Comparison of ENCODE assay signal across 10 cellular contexts in the genomic region with DNA sequence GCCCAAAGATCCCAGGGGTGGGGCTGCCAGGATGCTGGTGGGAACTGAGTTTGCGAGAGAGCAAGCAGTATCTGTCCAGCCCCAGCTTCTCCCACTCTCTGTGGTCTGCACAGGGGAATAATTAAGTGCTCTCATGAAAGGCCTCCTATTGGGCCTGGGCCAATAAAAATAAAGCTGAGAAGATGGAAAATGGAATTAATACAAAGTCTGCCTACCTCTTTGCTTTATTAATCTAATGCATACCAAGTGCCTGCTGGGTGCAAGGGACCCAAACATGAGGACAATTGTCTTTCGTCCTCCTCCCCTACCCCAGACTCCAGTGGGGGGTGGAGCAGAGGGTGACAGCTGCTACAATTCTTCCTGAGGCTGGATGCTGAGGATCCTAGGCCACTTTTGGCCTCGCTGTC. TPM values are rescaled to one million over a fixed set of nuclear protein-coding genes. Genes with fewer than 3 reads are reported as not detected.
DNase-seq lines count a peak whose midpoint lies in the region; ATAC-seq, FAIRE-seq and TF ChIP-seq lines count a peak whose summit lies in the region.
"Had no signal": no experiment of that assay in that cellular context is flagged by ENCODE, and none has a peak within 500 bp of the region (broad histone marks: within the 10 kb centered on the region; RNA-seq: fewer than 3 reads in every experiment).

No MANE protein-coding gene starts in this region.

- no peaks in the 10 kb centered on the region for H3K9me3 Mint-ChIP-seq in CD8-positive, alpha-beta T cell
- no peaks in the 10 kb centered on the region for H3K9me3 Mint-ChIP-seq in astrocyte (ENCODE audit: unreplicated experiment)
- H3K9me3 Mint-ChIP-seq in natural killer cell: no peaks in the 10 kb centered on the region

- no peak for ATAC-seq in CD8-positive, alpha-beta T cell
- ATAC-seq in natural killer cell: no peak
- no peak for ATAC-seq in GM19452 (IDR thresholded peaks at IDR 0.05; ENCODE audit: unreplicated experiment)

- no peak overlapping the region for H3K4me3 ChIP-seq in CD8-positive, alpha-beta T cell (ENCODE audit: low read depth, low read length)
- H3K4me3 ChIP-seq in HEK293 (ENCODE audit: low read depth, low read length) (no peak overlapping the region), astrocyte (ENCODE audit: insufficient read depth, low read depth, low read length) (no peak overlapping the region)
- H3K4me3 ChIP-seq: prostate gland had no signal

- peak overlapping the region; percentile 20 for H3K9ac ChIP-seq in astrocyte (ENCODE audit: low read length)

- peaks cover 48% of the 10 kb centered on the region for H3K36me3 ChIP-seq in CD8-positive, alpha-beta T cell (ENCODE audit: insufficient read depth, low read length)
- peaks cover 27 to 72% of the 10 kb centered on the region in 2 experiments for H3K36me3 ChIP-seq in HEK293 (ENCODE audit: control insufficient read depth in 2 of 2, insufficient read depth in 1 of 2, low read length in 2 of 2)
- peaks cover 36% of the 10 kb centered on the region for H3K36me3 ChIP-seq in astrocyte (ENCODE audit: insufficient read depth, low read length)

- H3K4me1 Mint-ChIP-seq in CD8-positive, alpha-beta T cell (ENCODE audit: low read depth): peaks cover 66% of the 10 kb centered on the region
- H3K4me1 Mint-ChIP-seq in astrocyte (ENCODE audit: low read depth, unreplicated experiment) (peaks cover 28% of the 10 kb centered on the region), natural killer cell (peaks cover 56 to 74% of the 10 kb centered on the region in 2 donors)

- H3K27ac ChIP-seq in CD8-positive, alpha-beta T cell (ENCODE audit: low read depth, low read length): no peak overlapping the region
- peak overlapping the region; percentile 58; the same call in 1 of the 2 replicates for H3K27ac ChIP-seq in HEK293 (ENCODE audit: extremely low read depth, low read depth, low read length)
- H3K27ac ChIP-seq in astrocyte (ENCODE audit: low read depth, low read length): no peak overlapping the region
- H3K27ac ChIP-seq: prostate gland had no signal

- no peak for FAIRE-seq in astrocyte (lab: Jason Lieb, UNC)

- peaks cover 90% of the 10 kb centered on the region for H3K79me2 ChIP-seq in astrocyte (ENCODE audit: insufficient read depth, low read length)

- peaks cover 84% of the 10 kb centered on the region for H3K4me1 ChIP-seq in CD8-positive, alpha-beta T cell (ENCODE audit: insufficient read depth, low read length)
- peaks cover 17% of the 10 kb centered on the region for H3K4me1 ChIP-seq in HEK293 (ENCODE audit: control insufficient read depth, insufficient read depth, low read length)
- H3K4me1 ChIP-seq in astrocyte (ENCODE audit: insufficient read depth, low read length): peaks cover 14% of the 10 kb centered on the region

- H3K4me3 Mint-ChIP-seq in CD8-positive, alpha-beta T cell: peak overlapping the region; percentile 35
- peak overlapping the region; percentile 45 for H3K4me3 Mint-ChIP-seq in astrocyte (ENCODE audit: unreplicated experiment)
- peak overlapping the region; percentile 45 for H3K4me3 Mint-ChIP-seq in natural killer cell

- peaks cover 68% of the 10 kb centered on the region for H3K36me3 Mint-ChIP-seq in CD8-positive, alpha-beta T cell
- H3K36me3 Mint-ChIP-seq in astrocyte (ENCODE audit: low read depth, unreplicated experiment) (peaks cover 9% of the 10 kb centered on the region), natural killer cell (no peaks in the 10 kb centered on the region)

- H3K27me3 Mint-ChIP-seq in CD8-positive, alpha-beta T cell (ENCODE audit: low read depth): no peaks in the 10 kb centered on the region
- H3K27me3 Mint-ChIP-seq in astrocyte (ENCODE audit: low read depth, unreplicated experiment): no peaks in the 10 kb centered on the region
- no peaks in the 10 kb centered on the region for H3K27me3 Mint-ChIP-seq in natural killer cell (ENCODE audit: low read depth in 2 of 2)

- POLR2A ChIA-PET in CD8-positive, alpha-beta T cell (lab: Charles Lee): no interaction called here
- POLR2A ChIA-PET in HEK293 (lab: Yijun Ruan, JAX): interaction anchor here (1.0 kb wide), 1 partner anchor 46 kb away, joined by 4 read pairs; no protein-coding TSS in a partner anchor

- peaks cover 95% of the 10 kb centered on the region for H4K20me1 ChIP-seq in astrocyte (ENCODE audit: insufficient read depth, low read length)

- no peaks in the 10 kb centered on the region for H3K27me3 ChIP-seq in CD8-positive, alpha-beta T cell (ENCODE audit: insufficient read depth, low read length)
- H3K27me3 ChIP-seq in astrocyte (ENCODE audit: insufficient read depth, low read length): no peaks in the 10 kb centered on the region

- no peak for DNase-seq in CD8-positive, alpha-beta T cell
- peak; percentile 71 for DNase-seq in astrocyte (ENCODE audit: low read depth)
- DNase-seq in natural killer cell: no peak
- no peak for DNase-seq in mucosa of gallbladder (ENCODE audit: low spot score)
- no peak for DNase-seq in HUDEP-2 (lab: John Stamatoyannopoulos, UW; ENCODE audit: unreplicated experiment in 76 of 76)
- no peak for DNase-seq in dedifferentiated amniotic fluid mesenchymal stem cell (ENCODE audit: extremely low spot score)
- DNase-seq: NCI-H510A had no signal

- peak overlapping the region; percentile 62 for H3K4me2 ChIP-seq in astrocyte (ENCODE audit: low read length)

- intact Hi-C loops in CD8-positive, alpha-beta T cell (cut with DNase I, micrococcal nuclease): no loop called here
- intact Hi-C loops in natural killer cell (cut with micrococcal nuclease): no loop called here

- no peaks in the 10 kb centered on the region for H3K9me3 ChIP-seq in CD8-positive, alpha-beta T cell (ENCODE audit: low read length)
- H3K9me3 ChIP-seq in HEK293 (ENCODE audit: control insufficient read depth, insufficient read depth, low read depth, low read length): no peaks in the 10 kb centered on the region
- no peaks in the 10 kb centered on the region for H3K9me3 ChIP-seq in astrocyte (ENCODE audit: insufficient read depth, low read depth, low read length)
- H3K9me3 ChIP-seq: prostate gland had no signal

- no peak for TF ChIP-seq CTCF in CD8-positive, alpha-beta T cell (IDR thresholded peaks at IDR 0.05)
- TF ChIP-seq CTCF in HEK293 (tag by site-specific recombination; IDR thresholded peaks at IDR 0.05): no peak
- no peak for TF ChIP-seq CTCF in astrocyte (IDR thresholded peaks at IDR 0.05; ENCODE audit: insufficient read depth, low read depth, low read length)
- no peak for TF ChIP-seq CTCF in natural killer cell (IDR thresholded peaks at IDR 0.05)

- peak overlapping the region; percentile 71 for H3K27ac Mint-ChIP-seq in CD8-positive, alpha-beta T cell
- H3K27ac Mint-ChIP-seq in astrocyte (ENCODE audit: unreplicated experiment) (no peak overlapping the region), natural killer cell (peak overlapping the region; percentile 92)

- H2AFZ ChIP-seq in astrocyte (ENCODE audit: low read depth, low read length): no peak overlapping the region

- CTCF ChIA-PET in CD8-positive, alpha-beta T cell (lab: Charles Lee): interaction anchor here (0.7 to 14.6 kb wide), 4 partner anchors 16 to 66 kb away, joined by 4 to 218 read pairs (median 7); no protein-coding TSS in a partner anchor
- CTCF ChIA-PET in HEK293 (lab: Yijun Ruan, JAX): interaction anchor here (0.8 to 3.3 kb wide), 4 partner anchors 8 to 277 kb away, joined by 3 to 19 read pairs (median 4); a partner anchor contains a TSS

TF ChIP-seq in HEK293, 187 proteins besides CTCF, POLR2A, EP300 and RAD21 (continues in another document):
- TF ChIP-seq, protein P1, sequence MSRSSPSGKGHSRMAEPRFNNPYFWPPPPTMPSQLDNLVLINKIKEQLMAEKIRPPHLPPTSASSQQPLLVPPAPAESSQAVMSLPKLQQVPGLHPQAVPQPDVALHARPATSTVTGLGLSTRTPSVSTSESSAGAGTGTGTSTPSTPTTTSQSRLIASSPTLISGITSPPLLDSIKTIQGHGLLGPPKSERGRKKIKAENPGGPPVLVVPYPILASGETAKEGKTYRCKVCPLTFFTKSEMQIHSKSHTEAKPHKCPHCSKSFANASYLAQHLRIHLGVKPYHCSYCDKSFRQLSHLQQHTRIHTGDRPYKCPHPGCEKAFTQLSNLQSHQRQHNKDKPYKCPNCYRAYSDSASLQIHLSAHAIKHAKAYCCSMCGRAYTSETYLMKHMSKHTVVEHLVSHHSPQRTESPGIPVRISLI (tag by site-specific recombination; IDR thresholded peaks at IDR 0.05): no peak
- TF ChIP-seq, protein P2, sequence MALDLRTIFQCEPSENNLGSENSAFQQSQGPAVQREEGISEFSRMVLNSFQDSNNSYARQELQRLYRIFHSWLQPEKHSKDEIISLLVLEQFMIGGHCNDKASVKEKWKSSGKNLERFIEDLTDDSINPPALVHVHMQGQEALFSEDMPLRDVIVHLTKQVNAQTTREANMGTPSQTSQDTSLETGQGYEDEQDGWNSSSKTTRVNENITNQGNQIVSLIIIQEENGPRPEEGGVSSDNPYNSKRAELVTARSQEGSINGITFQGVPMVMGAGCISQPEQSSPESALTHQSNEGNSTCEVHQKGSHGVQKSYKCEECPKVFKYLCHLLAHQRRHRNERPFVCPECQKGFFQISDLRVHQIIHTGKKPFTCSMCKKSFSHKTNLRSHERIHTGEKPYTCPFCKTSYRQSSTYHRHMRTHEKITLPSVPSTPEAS (tag by site-specific recombination; IDR thresholded peaks at IDR 0.05): no peak
- TF ChIP-seq ZNF221 (tag by site-specific recombination; IDR thresholded peaks at IDR 0.05; ENCODE audit: borderline replicate concordance): no peak
- TF ChIP-seq ZNF174 (tag by site-specific recombination; IDR thresholded peaks at IDR 0.05): no peak
- TF ChIP-seq ZIC2 (tag by site-specific recombination; IDR thresholded peaks at IDR 0.05): peak; percentile 78
- no peak for TF ChIP-seq ZNF843 (tag by site-specific recombination; IDR thresholded peaks at IDR 0.05)
- no peak for TF ChIP-seq ZNF311 (tag by site-specific recombination; IDR thresholded peaks at IDR 0.05; ENCODE audit: borderline replicate concordance)

RNA-seq across cellular contexts. Expression of a gene that starts 5.4 kb away (rescaled TPM):
- total RNA-seq in CD8-positive, alpha-beta T cell: 100 to 1,000 TPM; 342 to 372 TPM
- 44.2 and 54.9 TPM in 2 replicates for total RNA-seq in astrocyte
- 100 to 1,000 TPM; 397 to 569 (median 557) TPM for total RNA-seq in natural killer cell
- total RNA-seq in mucosa of gallbladder: 46.4 TPM

RNA-seq across cellular contexts. Expression of a gene that starts 19.3 kb away (rescaled TPM):
- total RNA-seq in CD8-positive, alpha-beta T cell: 100 to 1,000 TPM; 152 to 158 TPM
- 59.2 and 68.3 TPM in 2 replicates for total RNA-seq in astrocyte
- total RNA-seq in natural killer cell: 100 to 1,000 TPM; 323 to 351 (median 350) TPM
- total RNA-seq in mucosa of gallbladder: 136 TPM

RNA-seq across cellular contexts. Expression of a gene that starts 32.5 kb away (rescaled TPM):
- 100 to 1,000 TPM; 822 to 834 TPM for total RNA-seq in CD8-positive, alpha-beta T cell
- 8.2 and 9.2 TPM in 2 replicates for total RNA-seq in astrocyte
- total RNA-seq in natural killer cell: 1,000 to 10,000 TPM; 1,036 to 1,703 (median 1,382) TPM
- 48.2 TPM for total RNA-seq in mucosa of gallbladder

Comparison
In these comparisons a context has a peak if more than half of its experiments do, and no peak if none do; other contexts are left out.
1. RNA of a gene that starts 32.5 kb away (total RNA-seq): 1,036 to 1,703 TPM in natural killer cell and 822 to 834 TPM in CD8-positive, alpha-beta T cell; 48.2 TPM in mucosa of gallbladder (single experiment) and 8.2 to 9.2 TPM in astrocyte; every median in the first group is over 10 times any median in the second.
2. Peak in every context shown above with its lines, with median percentiles within 50 percentile points of each other: H3K4me3 Mint-ChIP-seq.